ENCODE assay signal across 8 cellular contexts in the genomic region with DNA sequence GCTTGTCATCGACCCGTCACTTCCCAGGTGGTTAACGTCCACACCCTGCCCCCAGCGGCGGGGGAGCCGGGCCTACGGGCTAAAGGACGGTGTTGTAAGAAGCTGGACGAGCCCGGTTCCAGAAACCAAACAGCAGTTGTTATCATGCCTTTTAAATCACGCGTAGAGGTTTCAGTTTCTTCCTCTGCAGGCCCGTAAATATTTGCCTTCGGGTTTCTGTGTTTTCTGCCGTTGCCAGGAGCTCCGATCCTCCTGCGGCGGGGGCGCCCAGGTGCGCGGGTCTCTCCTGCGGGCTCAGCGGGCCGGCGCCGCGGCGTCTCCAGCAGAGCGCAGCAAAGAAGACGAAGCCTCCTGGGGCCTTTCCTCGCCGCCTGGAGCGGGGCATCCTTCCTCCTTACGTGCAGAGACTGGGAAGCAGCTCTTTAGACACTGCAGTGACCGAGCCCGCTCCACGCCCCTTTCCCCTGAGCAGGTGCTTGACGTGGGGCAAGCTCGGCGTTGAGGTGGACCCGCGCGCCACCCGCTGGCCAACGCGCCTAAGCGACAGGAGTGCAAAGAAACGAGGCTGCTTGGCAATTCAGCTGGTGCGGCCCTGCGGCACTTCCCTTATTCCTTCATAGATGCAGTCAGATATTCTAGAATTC. TPM values are rescaled to one million over a fixed set of nuclear protein-coding genes. Genes with fewer than 3 reads are reported as not detected.
DNase-seq lines count a peak whose midpoint lies in the region; FAIRE-seq and TF ChIP-seq lines count a peak whose summit lies in the region.

No MANE protein-coding gene starts in this region.

- no peak overlapping the region for H3K9ac ChIP-seq in endothelial cell of umbilical vein (replicated peaks; ENCODE audit: extremely low read depth, insufficient read depth, low read length)

- peak overlapping the region; percentile 24 for H2AFZ ChIP-seq in endothelial cell of umbilical vein (ENCODE audit: low read depth, low read length)

- H3K4me3 Mint-ChIP-seq in CD4-positive, alpha-beta memory T cell: peak overlapping the region; percentile 52 to 79 (median 72)

- POLR2A ChIA-PET in CD4-positive, alpha-beta memory T cell (lab: Charles Lee; ENCODE audit: partially characterized antibody): interaction anchor here (0.6 to 2.1 kb wide), 7 partner anchors 17 to 830 kb away, joined by 3 to 8 read pairs (median 5); a partner anchor contains a TSS
- POLR2A ChIA-PET in endothelial cell of umbilical vein (lab: Charles Lee): no interaction called here

- H3K9me1 ChIP-seq in endothelial cell of umbilical vein (replicated peaks; ENCODE audit: control insufficient read depth, extremely low read depth, insufficient read depth, low read length): no peaks in the 10 kb centered on the region

- BruUV-seq in endothelial cell of umbilical vein (replicated peaks; lab: Mats Ljungman, UMichigan): no TSS peak

- CTCF ChIA-PET in CD4-positive, alpha-beta memory T cell (lab: Charles Lee; ENCODE audit: partially characterized antibody): interaction anchor here (0.6 to 5.5 kb wide), 61 partner anchors 9 to 1293 kb away, joined by 3 to 135 read pairs (median 5); a partner anchor contains a TSS
- CTCF ChIA-PET in endothelial cell of umbilical vein (lab: Charles Lee): interaction anchor here (0.6 to 3.0 kb wide), 32 partner anchors 9 to 1291 kb away, joined by 3 to 63 read pairs (median 4); a partner anchor contains a TSS

- no peaks in the 10 kb centered on the region for H3K79me2 ChIP-seq in endothelial cell of umbilical vein (ENCODE audit: control insufficient read depth, insufficient read depth, low read length)

- H3K9me3 Mint-ChIP-seq in CD4-positive, alpha-beta memory T cell: peaks cover 0 to 8% (median under 1%) of the 10 kb centered on the region in 8 donors

- H3K27ac ChIP-seq in CD4-positive, alpha-beta memory T cell (ENCODE audit: low read depth, low read length): no peak overlapping the region
- H3K27ac ChIP-seq in endothelial cell of umbilical vein (ENCODE audit: insufficient read depth, low read depth, low read length): no peak overlapping the region

- H3K27me3 ChIP-seq in CD4-positive, alpha-beta memory T cell (ENCODE audit: insufficient read depth, low read length): no peaks in the 10 kb centered on the region
- H3K27me3 ChIP-seq in endothelial cell of umbilical vein (ENCODE audit: control insufficient read depth in 2 of 2, insufficient read depth in 2 of 2, low read length in 2 of 2): peaks cover 36 to 37% of the 10 kb centered on the region in 2 experiments
- H3K27me3 ChIP-seq in mononuclear cell (ENCODE audit: insufficient read depth, low read length): peaks cover 33% of the 10 kb centered on the region

- H3K4me2 ChIP-seq in endothelial cell of umbilical vein (ENCODE audit: insufficient read depth, low read length): peak overlapping the region; percentile 30

- peak overlapping the region in 1 of 2 donors; percentile 44 for H3K4me3 ChIP-seq in CD4-positive, alpha-beta memory T cell (ENCODE audit: low read length in 2 of 2)
- H3K4me3 ChIP-seq in endothelial cell of umbilical vein (replicated peaks in 1 of 3; ENCODE audit: insufficient read depth in 1 of 3, low read depth in 1 of 3, low read length in 3 of 3) (peak overlapping the region in 2 of 3 experiments; percentile 10 to 15), mononuclear cell (ENCODE audit: low read length) (peak overlapping the region; percentile 22)

- H3K9me3 ChIP-seq in CD4-positive, alpha-beta memory T cell (ENCODE audit: control insufficient read depth in 1 of 2, low read length in 2 of 2): no peaks in the 10 kb centered on the region
- no peaks in the 10 kb centered on the region for H3K9me3 ChIP-seq in endothelial cell of umbilical vein (replicated peaks; ENCODE audit: control insufficient read depth, insufficient read depth, low read length)
- no peaks in the 10 kb centered on the region for H3K9me3 ChIP-seq in mononuclear cell (ENCODE audit: low read depth, low read length)

- peak; percentile 90 for TF ChIP-seq CTCF in GM20000 (IDR thresholded peaks at IDR 0.05; ENCODE audit: extremely low read depth, missing control alignments)
- peak; percentile 62 to 87 for TF ChIP-seq CTCF in endothelial cell of umbilical vein (IDR thresholded peaks at IDR 0.05; ENCODE audit: extremely low read depth in 1 of 2, insufficient read depth in 1 of 2, low read depth in 1 of 2, low read length in 2 of 2)

- no peaks in the 10 kb centered on the region for H3K4me1 ChIP-seq in CD4-positive, alpha-beta memory T cell (ENCODE audit: insufficient read depth, low read length)
- H3K4me1 ChIP-seq in endothelial cell of umbilical vein (ENCODE audit: control insufficient read depth, extremely low read depth, insufficient read depth, low read length) (peaks cover 2% of the 10 kb centered on the region), mononuclear cell (ENCODE audit: insufficient read depth, low read length) (peaks cover 10% of the 10 kb centered on the region)

- H3K36me3 ChIP-seq in CD4-positive, alpha-beta memory T cell (ENCODE audit: insufficient read depth, low read length): no peaks in the 10 kb centered on the region
- H3K36me3 ChIP-seq in endothelial cell of umbilical vein (ENCODE audit: control insufficient read depth in 2 of 2, extremely low read depth in 1 of 2, insufficient read depth in 2 of 2, low read length in 2 of 2): no peaks in the 10 kb centered on the region

- H3K27ac Mint-ChIP-seq in CD4-positive, alpha-beta memory T cell: peak overlapping the region in 4 of 7 donors; percentile 25 to 66 (median 45)

- dilution Hi-C loops in endothelial cell of umbilical vein (cut with MboI; ENCODE audit: extremely low pct_ligation_motif_present, low sequenced_read_pairs): no loop called here

- peaks cover 14 to 15% of the 10 kb centered on the region in 2 donors for H3K27me3 Mint-ChIP-seq in CD4-positive, alpha-beta memory T cell

- no peak for TF ChIP-seq POLR2A in endothelial cell of umbilical vein (IDR thresholded peaks at IDR 0.05; ENCODE audit: low read depth, low read length)

- H4K20me1 ChIP-seq in endothelial cell of umbilical vein (replicated peaks; ENCODE audit: control insufficient read depth, extremely low read depth, insufficient read depth, low read length): no peaks in the 10 kb centered on the region

- H3K4me1 Mint-ChIP-seq in CD4-positive, alpha-beta memory T cell: peaks cover 0 to 3% (median 0%) of the 10 kb centered on the region in 4 donors

- peak; percentile 67 to 76 (median 72) for DNase-seq in CD4-positive, alpha-beta memory T cell
- DNase-seq in GM20000 (ENCODE audit: low spot score) (peak; percentile 87), HT-29 (ENCODE audit: low spot score) (peak; percentile 82), NOMO-1 treated with DMSO at 0.1 percent for 48 hours (lab: John Stamatoyannopoulos, UW; ENCODE audit: unreplicated experiment) (peak; percentile 84), endothelial cell of umbilical vein (ENCODE audit: low read depth, low spot score) (peak; percentile 58)
- DNase-seq in activated CD8-positive, alpha-beta memory T cell treated with anti-CD3 and anti-CD28 coated beads, Interleukin-2, amount 50 U/mL, for 24 hours (ENCODE audit: extremely low read depth): peak; percentile 39
- DNase-seq in stimulated activated CD8-positive, alpha-beta memory T cell treated with anti-CD3 and anti-CD28 coated beads, Interleukin-2, amount 100 ng/mL, for 1 hour (ENCODE audit: low read depth in 2 of 2): peak; percentile 26 to 50

- peak; percentile 68 for FAIRE-seq in endothelial cell of umbilical vein (lab: Jason Lieb, UNC)

- intact Hi-C loops in CD4-positive, alpha-beta memory T cell (cut with micrococcal nuclease): loop anchor here (1.0 to 5.0 kb wide), 4 partner anchors 470 to 831 kb away; a partner anchor contains a TSS
- intact Hi-C loops in endothelial cell of umbilical vein (cut with micrococcal nuclease): loop anchor here (1.0 to 5.0 kb wide), 6 partner anchors 12 to 830 kb away; no protein-coding TSS in a partner anchor

- peaks cover 0 to 6% of the 10 kb centered on the region in 2 donors for H3K36me3 Mint-ChIP-seq in CD4-positive, alpha-beta memory T cell

TF ChIP-seq in endothelial cell of umbilical vein, 7 proteins besides CTCF, POLR2A, EP300 and RAD21:
- TF ChIP-seq GATA2 (IDR thresholded peaks at IDR 0.05; ENCODE audit: insufficient read depth, insufficient read length, low read depth, low read length): no peak
- no peak for TF ChIP-seq POLR2AphosphoS5 (IDR thresholded peaks at IDR 0.05; ENCODE audit: insufficient read depth, low read depth, low read length)
- TF ChIP-seq EZH2 (IDR thresholded peaks at IDR 0.05; ENCODE audit: borderline replicate concordance, low read depth, low read length, severe bottlenecking): peak; percentile 59
- TF ChIP-seq JUN (IDR thresholded peaks at IDR 0.05; ENCODE audit: borderline replicate concordance, insufficient read depth, insufficient read length, low read depth): no peak
TF ChIP-seq in endothelial cell of umbilical vein: peak in this region for 1.

RNA-seq across cellular contexts. Expression of a gene that starts 21.8 kb away (rescaled TPM):
- 10 to 100 TPM; 47.5 to 47.9 TPM for total RNA-seq in CD4-positive, alpha-beta memory T cell
- 100 to 1,000 TPM in 1 of 2 donors, 10 to 100 TPM in 1; 95.4 to 147 TPM for polyA plus RNA-seq in CD4-positive, alpha-beta memory T cell
- 29.3 and 29.8 TPM in 2 replicates for total RNA-seq in HT-29 (2014; rRNA removed; shearing (Covaris generic))
- total RNA-seq in endothelial cell of umbilical vein: 59.6 and 62.6 TPM in 2 replicates
- 23.9 and 25.9 TPM in 2 replicates for polyA plus RNA-seq in endothelial cell of umbilical vein
- 37.0 and 43.3 TPM in 2 replicates for polyA plus RNA-seq in endothelial cell of umbilical vein (2011; cell fraction: cytosol; rRNA removed)
- polyA plus RNA-seq in endothelial cell of umbilical vein (2011; cell fraction: nucleus; rRNA removed): 22.0 and 23.9 TPM in 2 replicates
- 55.0 and 85.9 TPM in 2 replicates for polyA plus RNA-seq in endothelial cell of umbilical vein (2012)
- 23.7 and 27.5 TPM in 2 replicates for polyA minus RNA-seq in endothelial cell of umbilical vein
- polyA minus RNA-seq in endothelial cell of umbilical vein (2011; cell fraction: cytosol; rRNA and poly(A)+ RNA removed): 13.0 TPM
- 8.7 and 13.2 TPM in 2 replicates for polyA minus RNA-seq in endothelial cell of umbilical vein (2011; cell fraction: nucleus; rRNA and poly(A)+ RNA removed)
- total RNA-seq in mononuclear cell: 20.1 TPM
